1 cellular context compared by ENCODE assay signal in genomic region chr18:11861583-11862288, GRCh38.
TF ChIP-seq lines count a peak whose summit lies in the region.

No MANE protein-coding gene starts in this region.

TF ChIP-seq in A549, 52 proteins besides CTCF, POLR2A, EP300 and RAD21 (continued from another document):
- no peak for TF ChIP-seq HMGXB4 (CRISPR knock-in tag; IDR thresholded peaks at IDR 0.05; ENCODE audit: borderline replicate concordance)
- no peak for TF ChIP-seq HOXB5 (CRISPR knock-in tag; IDR thresholded peaks at IDR 0.05)
- no peak for TF ChIP-seq FOSL2 (IDR thresholded peaks at IDR 0.05)
- TF ChIP-seq FOSL2 (CRISPR knock-in tag; IDR thresholded peaks at IDR 0.05) = no peak
- TF ChIP-seq CBX2 (IDR thresholded peaks at IDR 0.05; ENCODE audit: borderline replicate concordance, low read depth) = no peak
- TF ChIP-seq HES2 (IDR thresholded peaks at IDR 0.05) = no peak
- TF ChIP-seq BCL3 (IDR thresholded peaks at IDR 0.05) = no peak
- TF ChIP-seq ZC3H11A (IDR thresholded peaks at IDR 0.05) = no peak
